ENCODE assay signal across 14 cellular contexts in the genomic region with DNA sequence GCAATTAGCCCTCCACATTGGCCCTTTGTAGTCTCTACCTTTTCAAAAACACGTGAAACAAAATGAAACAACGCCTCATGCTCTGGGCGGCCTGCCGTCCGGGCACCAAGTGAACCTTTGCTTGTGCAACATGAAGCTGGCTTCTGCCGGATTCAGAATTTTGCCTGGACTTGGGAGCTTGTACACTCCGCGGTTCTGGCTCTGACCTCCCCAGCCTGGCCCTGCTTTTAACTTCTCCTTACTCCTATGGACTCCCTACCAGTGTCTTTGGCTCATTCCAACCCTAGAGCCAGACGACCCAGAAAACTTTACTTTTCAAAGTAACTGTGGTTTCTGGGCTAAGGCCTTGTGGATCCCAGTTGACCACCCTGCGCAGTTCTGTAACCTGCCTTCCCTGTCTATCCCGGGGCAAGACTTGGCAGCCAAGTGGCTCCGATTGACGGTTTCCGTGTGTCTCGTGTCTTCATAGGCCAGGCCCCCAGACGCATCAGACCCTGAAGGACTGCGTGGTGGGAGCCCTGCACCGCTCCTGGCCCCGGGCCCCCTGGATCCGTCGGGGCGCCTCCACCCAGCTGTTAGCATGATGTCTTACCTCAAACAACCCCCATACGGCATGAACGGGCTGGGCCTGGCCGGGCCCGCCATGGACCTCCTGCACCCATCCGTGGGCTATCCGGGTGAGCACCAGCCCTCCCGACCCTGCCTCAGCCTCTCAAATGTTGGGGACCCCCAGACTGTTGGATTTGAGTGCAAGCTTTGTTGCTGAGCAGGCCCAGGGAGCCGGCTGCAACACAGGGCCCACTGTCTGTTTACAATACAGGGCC. TPM values are rescaled to one million over a fixed set of nuclear protein-coding genes. Genes with fewer than 3 reads are reported as not detected.
A peak's percentile ranks its signal among the peaks of the same experiment; 100 is the strongest.
DNase-seq lines count a peak whose midpoint lies in the region; ATAC-seq, FAIRE-seq and TF ChIP-seq lines count a peak whose summit lies in the region.
"Had no signal": no experiment of that assay in that cellular context is flagged by ENCODE, and none has a peak within 500 bp of the region (broad histone marks: within the 10 kb centered on the region; RNA-seq: fewer than 3 reads in every experiment).

No MANE protein-coding gene starts in this region.

- no peaks in the 10 kb centered on the region for H3K9me1 ChIP-seq in keratinocyte (ENCODE audit: control insufficient read depth, extremely low read depth, insufficient read depth, low read length)

- peaks cover 81% of the 10 kb centered on the region for H3K4me1 Mint-ChIP-seq in activated T-cell treated with anti-CD3 and anti-CD28 coated beads, Interleukin-2, amount 50 U/mL, for 24 hours (ENCODE audit: low read depth)
- peaks cover 74% of the 10 kb centered on the region for H3K4me1 Mint-ChIP-seq in activated T-cell treated with anti-CD3 and anti-CD28 coated beads, Interleukin-2, amount 50 U/mL, for 4 hours (ENCODE audit: low read depth)
- H3K4me1 Mint-ChIP-seq in activated CD8-positive, alpha-beta T cell treated with anti-CD3 and anti-CD28 coated beads for 36 hours (ENCODE audit: low read depth) = peaks cover 64% of the 10 kb centered on the region
- H3K4me1 Mint-ChIP-seq in stimulated activated naive CD8-positive, alpha-beta T cell treated with anti-CD3 and anti-CD28 coated beads, Interleukin-15, Interleukin-2, amounts not matched to agents 100 ng/mL and 50 ng/mL, for 24 hours (ENCODE audit: low read depth) = peaks cover 72% of the 10 kb centered on the region

- H3K4me2 ChIP-seq in keratinocyte (ENCODE audit: control insufficient read depth, extremely low read depth, insufficient read depth, low read depth, low read length) = peak overlapping the region; percentile 83

- CTCF ChIA-PET in activated CD8-positive, alpha-beta T cell treated with anti-CD3 and anti-CD28 coated beads for 36 hours (lab: Charles Lee) = interaction anchor here (0.6 to 1.2 kb wide), 2 partner anchors 10 to 423 kb away, joined by 3 to 4 read pairs; no protein-coding TSS in a partner anchor

- H3K4me3 ChIP-seq in keratinocyte (ENCODE audit: control insufficient read depth in 2 of 3, extremely low read depth in 1 of 3, insufficient read depth in 2 of 3, low read depth in 1 of 3, low read length in 3 of 3) = no peak overlapping the region
- H3K4me3 ChIP-seq: tibial artery had no signal

- H3K79me2 ChIP-seq in keratinocyte (ENCODE audit: control insufficient read depth, insufficient read depth, low read length) = peaks cover 15% of the 10 kb centered on the region
- H3K79me2 ChIP-seq: parathyroid adenoma had no signal

- H3K4me1 ChIP-seq in keratinocyte (ENCODE audit: control insufficient read depth, extremely low read depth, insufficient read depth, low read length) = peaks cover 14% of the 10 kb centered on the region

- H3K9me3 ChIP-seq in keratinocyte (ENCODE audit: control insufficient read depth, low read depth, low read length) = no peaks in the 10 kb centered on the region

- peak overlapping the region; percentile 25 for H3K4me3 Mint-ChIP-seq in activated T-cell treated with anti-CD3 and anti-CD28 coated beads, Interleukin-2, amount 50 U/mL, for 24 hours
- H3K4me3 Mint-ChIP-seq in activated T-cell treated with anti-CD3 and anti-CD28 coated beads, Interleukin-2, amount 50 U/mL, for 4 hours = no peak overlapping the region
- no peak overlapping the region for H3K4me3 Mint-ChIP-seq in activated CD8-positive, alpha-beta T cell treated with anti-CD3 and anti-CD28 coated beads for 36 hours
- H3K4me3 Mint-ChIP-seq in stimulated activated naive CD8-positive, alpha-beta T cell treated with anti-CD3 and anti-CD28 coated beads, Interleukin-15, Interleukin-2, amounts not matched to agents 100 ng/mL and 50 ng/mL, for 24 hours = peak overlapping the region; percentile 13

- peak overlapping the region; percentile 92 for H3K9ac ChIP-seq in keratinocyte (ENCODE audit: control insufficient read depth, extremely low read depth, insufficient read depth, low read length)
- H3K9ac ChIP-seq: parathyroid adenoma had no signal

- FAIRE-seq in keratinocyte (lab: Jason Lieb, UNC) = no peak
- FAIRE-seq: endometrium had no signal

- TF ChIP-seq CTCF in activated CD8-positive, alpha-beta T cell treated with anti-CD3 and anti-CD28 coated beads for 36 hours (IDR thresholded peaks at IDR 0.05) = no peak
- TF ChIP-seq CTCF in keratinocyte (optimal IDR thresholded peaks at IDR 0.05 in 1 of 3, IDR thresholded peaks at IDR 0.05 in 1 of 3, conservative IDR thresholded peaks at IDR 0.05 in 1 of 3; ENCODE audit: extremely low read depth in 1 of 3, insufficient read depth in 2 of 3, low read length in 3 of 3) = no peak

- no peaks in the 10 kb centered on the region for H4K20me1 ChIP-seq in keratinocyte (ENCODE audit: control insufficient read depth, extremely low read depth, insufficient read depth, low read length)

- no peak overlapping the region for H3K27ac ChIP-seq in keratinocyte (ENCODE audit: control insufficient read depth, insufficient read depth, low read length)
- H3K27ac ChIP-seq: parathyroid adenoma, tibial artery, VCaP had no signal

- intact Hi-C loops in activated CD8-positive, alpha-beta T cell treated with anti-CD3 and anti-CD28 coated beads for 36 hours (cut with micrococcal nuclease) = no loop called here

- H3K36me3 Mint-ChIP-seq in activated T-cell treated with anti-CD3 and anti-CD28 coated beads, Interleukin-2, amount 50 U/mL, for 24 hours (ENCODE audit: low read depth) = no peaks in the 10 kb centered on the region
- H3K36me3 Mint-ChIP-seq in activated T-cell treated with anti-CD3 and anti-CD28 coated beads, Interleukin-2, amount 50 U/mL, for 4 hours (ENCODE audit: insufficient read depth) = no peaks in the 10 kb centered on the region
- no peaks in the 10 kb centered on the region for H3K36me3 Mint-ChIP-seq in activated CD8-positive, alpha-beta T cell treated with anti-CD3 and anti-CD28 coated beads for 36 hours (ENCODE audit: low read depth)
- no peaks in the 10 kb centered on the region for H3K36me3 Mint-ChIP-seq in stimulated activated naive CD8-positive, alpha-beta T cell treated with anti-CD3 and anti-CD28 coated beads, Interleukin-15, Interleukin-2, amounts not matched to agents 100 ng/mL and 50 ng/mL, for 24 hours (ENCODE audit: low read depth)

- no peak overlapping the region for H2AFZ ChIP-seq in keratinocyte (ENCODE audit: control insufficient read depth, low read length)
- H2AFZ ChIP-seq: parathyroid adenoma had no signal

- dilution Hi-C loops in keratinocyte (cut with MboI; ENCODE audit: extremely low pct_ligation_motif_present, low sequenced_read_pairs) = no loop called here

- ATAC-seq in activated T-cell treated with anti-CD3 and anti-CD28 coated beads, Interleukin-2, amount 50 U/mL, for 4 hours = no peak
- no peak for ATAC-seq in activated CD8-positive, alpha-beta T cell treated with anti-CD3 and anti-CD28 coated beads for 36 hours
- ATAC-seq in HG02763 (IDR thresholded peaks at IDR 0.05; ENCODE audit: unreplicated experiment) = no peak

- no peak overlapping the region for H3K27ac Mint-ChIP-seq in activated T-cell treated with anti-CD3 and anti-CD28 coated beads, Interleukin-2, amount 50 U/mL, for 24 hours
- H3K27ac Mint-ChIP-seq in activated CD8-positive, alpha-beta T cell treated with anti-CD3 and anti-CD28 coated beads for 36 hours = no peak overlapping the region
- no peak overlapping the region for H3K27ac Mint-ChIP-seq in stimulated activated naive CD8-positive, alpha-beta T cell treated with anti-CD3 and anti-CD28 coated beads, Interleukin-15, Interleukin-2, amounts not matched to agents 100 ng/mL and 50 ng/mL, for 24 hours

- no peaks in the 10 kb centered on the region for H3K9me3 Mint-ChIP-seq in activated T-cell treated with anti-CD3 and anti-CD28 coated beads, Interleukin-2, amount 50 U/mL, for 24 hours
- H3K9me3 Mint-ChIP-seq in activated T-cell treated with anti-CD3 and anti-CD28 coated beads, Interleukin-2, amount 50 U/mL, for 4 hours = no peaks in the 10 kb centered on the region
- H3K9me3 Mint-ChIP-seq in activated CD8-positive, alpha-beta T cell treated with anti-CD3 and anti-CD28 coated beads for 36 hours = no peaks in the 10 kb centered on the region
- no peaks in the 10 kb centered on the region for H3K9me3 Mint-ChIP-seq in stimulated activated naive CD8-positive, alpha-beta T cell treated with anti-CD3 and anti-CD28 coated beads, Interleukin-15, Interleukin-2, amounts not matched to agents 100 ng/mL and 50 ng/mL, for 24 hours

- peaks cover 18 to 21% of the 10 kb centered on the region in 2 experiments for H3K36me3 ChIP-seq in keratinocyte (ENCODE audit: control insufficient read depth in 2 of 2, extremely low read depth in 1 of 2, insufficient read depth in 2 of 2, low read length in 2 of 2)
- H3K36me3 ChIP-seq: tibial artery had no signal

- DNase-seq in activated T-cell treated with anti-CD3 and anti-CD28 coated beads, Interleukin-2, amount 50 U/mL, for 24 hours = peak; percentile 32
- DNase-seq in activated T-cell treated with anti-CD3 and anti-CD28 coated beads, Interleukin-2, amount 50 U/mL, for 4 hours = no peak
- peak; percentile 4 for DNase-seq in activated CD8-positive, alpha-beta T cell treated with anti-CD3 and anti-CD28 coated beads for 36 hours
- DNase-seq in keratinocyte (ENCODE audit: low read depth, low spot score) (no peak), NCI-H2227 treated with DMSO at 0.1 percent for 48 hours (lab: John Stamatoyannopoulos, UW) (no peak)
- DNase-seq in stimulated activated CD4-positive, alpha-beta T cell treated with anti-CD3 and anti-CD28 coated beads, Interleukin-4, amount 100 ng/mL, for 4 hours = no peak
- DNase-seq: NCI-H2107; stimulated activated CD4-positive, alpha-beta T cell treated with anti-CD3 and anti-CD28 coated beads, Interleukin-4, amount 100 ng/mL, for 1 hour; tibial artery had no signal

- peaks cover 90% of the 10 kb centered on the region for H3K27me3 Mint-ChIP-seq in activated T-cell treated with anti-CD3 and anti-CD28 coated beads, Interleukin-2, amount 50 U/mL, for 24 hours
- peaks cover 88% of the 10 kb centered on the region for H3K27me3 Mint-ChIP-seq in activated T-cell treated with anti-CD3 and anti-CD28 coated beads, Interleukin-2, amount 50 U/mL, for 4 hours (ENCODE audit: low read depth)
- H3K27me3 Mint-ChIP-seq in activated CD8-positive, alpha-beta T cell treated with anti-CD3 and anti-CD28 coated beads for 36 hours = peaks cover 86% of the 10 kb centered on the region
- peaks cover 85% of the 10 kb centered on the region for H3K27me3 Mint-ChIP-seq in stimulated activated naive CD8-positive, alpha-beta T cell treated with anti-CD3 and anti-CD28 coated beads, Interleukin-15, Interleukin-2, amounts not matched to agents 100 ng/mL and 50 ng/mL, for 24 hours

- POLR2A ChIA-PET in activated CD8-positive, alpha-beta T cell treated with anti-CD3 and anti-CD28 coated beads for 36 hours (lab: Charles Lee) = interaction anchor here (0.6 kb wide), 1 partner anchor 315 kb away, joined by 4 read pairs; no protein-coding TSS in a partner anchor

- H3K27me3 ChIP-seq in keratinocyte (ENCODE audit: control insufficient read depth, extremely low read depth, insufficient read depth, low read length) = no peaks in the 10 kb centered on the region

RNA-seq across cellular contexts. Expression of gene OTX1, which starts 2.0 kb away (rescaled TPM):
- total RNA-seq in activated T-cell treated with anti-CD3 and anti-CD28 coated beads, Interleukin-2, amount 50 U/mL, for 4 hours = not detected
- not detected for total RNA-seq in activated CD8-positive, alpha-beta T cell treated with anti-CD3 and anti-CD28 coated beads for 36 hours
- polyA plus RNA-seq in keratinocyte = 0.22 to 0.54 TPM (median 0.28 TPM) in 3 replicates
- polyA plus RNA-seq in keratinocyte (2011; ENCODE audit: low read depth) = 0.55 TPM
- 0.26 and 0.35 TPM in 2 replicates for polyA plus RNA-seq in keratinocyte (2011; cell fraction: cytosol; rRNA removed)
- polyA plus RNA-seq in keratinocyte (2011; cell fraction: nucleus; rRNA removed) = 2.1 and 3.3 TPM in 2 replicates
- 2.6 and 3.1 TPM in 2 replicates for polyA plus RNA-seq in keratinocyte (2012; ENCODE audit: low replicate concordance)
- 0.10 to 1.0 TPM (median 0.20 TPM) in 3 replicates for polyA minus RNA-seq in keratinocyte
- polyA minus RNA-seq in keratinocyte (2011; cell fraction: cytosol; rRNA and poly(A)+ RNA removed) = 1.2 TPM
- 2.5 and 3.1 TPM in 2 replicates for polyA minus RNA-seq in keratinocyte (2011; cell fraction: nucleus; rRNA and poly(A)+ RNA removed)

Comparison
In these comparisons a context has a peak if more than half of its experiments do, and no peak if none do; other contexts are left out.
1. DNase-seq: peak in activated T-cell treated with anti-CD3 and anti-CD28 coated beads, Interleukin-2, amount 50 U/mL, for 24 hours (single experiment) and activated CD8-positive, alpha-beta T cell treated with anti-CD3 and anti-CD28 coated beads for 36 hours (single experiment); none in activated T-cell treated with anti-CD3 and anti-CD28 coated beads, Interleukin-2, amount 50 U/mL, for 4 hours (single experiment), keratinocyte (single experiment), NCI-H2227 treated with DMSO at 0.1 percent for 48 hours (single experiment) and stimulated activated CD4-positive, alpha-beta T cell treated with anti-CD3 and anti-CD28 coated beads, Interleukin-4, amount 100 ng/mL, for 4 hours (0 of 2).
2. H3K4me3 Mint-ChIP-seq: peak in activated T-cell treated with anti-CD3 and anti-CD28 coated beads, Interleukin-2, amount 50 U/mL, for 24 hours (single experiment) and stimulated activated naive CD8-positive, alpha-beta T cell treated with anti-CD3 and anti-CD28 coated beads, Interleukin-15, Interleukin-2, amounts not matched to agents 100 ng/mL and 50 ng/mL, for 24 hours (single experiment); none in activated T-cell treated with anti-CD3 and anti-CD28 coated beads, Interleukin-2, amount 50 U/mL, for 4 hours (single experiment) and activated CD8-positive, alpha-beta T cell treated with anti-CD3 and anti-CD28 coated beads for 36 hours (single experiment).